In the genomic region with DNA sequence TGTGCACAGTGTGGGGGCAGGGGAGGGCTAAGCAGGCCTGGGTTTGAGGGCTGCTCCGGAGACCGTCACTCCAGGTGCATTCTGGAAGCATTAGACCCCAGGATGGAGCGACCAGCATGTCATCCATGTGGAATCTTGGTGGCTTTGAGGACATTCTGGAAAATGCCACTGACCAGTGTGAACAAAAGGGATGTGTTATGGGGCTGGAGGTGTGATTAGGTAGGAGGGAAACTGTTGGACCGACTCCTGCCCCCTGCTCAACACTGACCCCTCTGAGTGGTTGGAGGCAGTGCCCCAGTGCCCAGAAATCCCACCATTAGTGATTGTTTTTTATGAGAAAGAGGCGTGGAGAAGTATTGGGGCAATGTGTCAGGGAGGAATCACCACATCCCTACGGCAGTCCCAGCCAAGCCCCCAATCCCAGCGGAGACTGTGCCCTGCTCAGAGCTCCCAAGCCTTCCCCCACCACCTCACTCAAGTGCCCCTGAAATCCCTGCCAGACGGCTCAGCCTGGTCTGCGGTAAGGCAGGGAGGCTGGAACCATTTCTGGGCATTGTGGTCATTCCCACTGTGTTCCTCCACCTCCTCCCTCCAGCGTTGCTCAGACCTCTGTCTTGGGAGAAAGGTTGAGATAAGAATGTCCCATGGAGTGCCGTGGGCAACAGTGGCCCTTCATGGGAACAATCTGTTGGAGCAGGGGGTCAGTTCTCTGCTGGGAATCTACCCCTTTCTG, we compare ENCODE assay signal across 1 cellular context.
A peak's percentile ranks its signal among the peaks of the same experiment; 100 is the strongest.
TF ChIP-seq lines count a peak whose summit lies in the region.

No MANE protein-coding gene starts in this region.

TF ChIP-seq in HepG2, 621 proteins besides CTCF, POLR2A, EP300 and RAD21 (continued from another document and continues in another):
- TF ChIP-seq, protein P1, sequence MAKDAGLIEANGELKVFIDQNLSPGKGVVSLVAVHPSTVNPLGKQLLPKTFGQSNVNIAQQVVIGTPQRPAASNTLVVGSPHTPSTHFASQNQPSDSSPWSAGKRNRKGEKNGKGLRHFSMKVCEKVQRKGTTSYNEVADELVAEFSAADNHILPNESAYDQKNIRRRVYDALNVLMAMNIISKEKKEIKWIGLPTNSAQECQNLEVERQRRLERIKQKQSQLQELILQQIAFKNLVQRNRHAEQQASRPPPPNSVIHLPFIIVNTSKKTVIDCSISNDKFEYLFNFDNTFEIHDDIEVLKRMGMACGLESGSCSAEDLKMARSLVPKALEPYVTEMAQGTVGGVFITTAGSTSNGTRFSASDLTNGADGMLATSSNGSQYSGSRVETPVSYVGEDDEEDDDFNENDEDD (CRISPR knock-in tag; IDR thresholded peaks at IDR 0.05; ENCODE audit: borderline replicate concordance): peak; percentile 48; the same call in 1 of the 2 replicates
- TF ChIP-seq, protein P2, sequence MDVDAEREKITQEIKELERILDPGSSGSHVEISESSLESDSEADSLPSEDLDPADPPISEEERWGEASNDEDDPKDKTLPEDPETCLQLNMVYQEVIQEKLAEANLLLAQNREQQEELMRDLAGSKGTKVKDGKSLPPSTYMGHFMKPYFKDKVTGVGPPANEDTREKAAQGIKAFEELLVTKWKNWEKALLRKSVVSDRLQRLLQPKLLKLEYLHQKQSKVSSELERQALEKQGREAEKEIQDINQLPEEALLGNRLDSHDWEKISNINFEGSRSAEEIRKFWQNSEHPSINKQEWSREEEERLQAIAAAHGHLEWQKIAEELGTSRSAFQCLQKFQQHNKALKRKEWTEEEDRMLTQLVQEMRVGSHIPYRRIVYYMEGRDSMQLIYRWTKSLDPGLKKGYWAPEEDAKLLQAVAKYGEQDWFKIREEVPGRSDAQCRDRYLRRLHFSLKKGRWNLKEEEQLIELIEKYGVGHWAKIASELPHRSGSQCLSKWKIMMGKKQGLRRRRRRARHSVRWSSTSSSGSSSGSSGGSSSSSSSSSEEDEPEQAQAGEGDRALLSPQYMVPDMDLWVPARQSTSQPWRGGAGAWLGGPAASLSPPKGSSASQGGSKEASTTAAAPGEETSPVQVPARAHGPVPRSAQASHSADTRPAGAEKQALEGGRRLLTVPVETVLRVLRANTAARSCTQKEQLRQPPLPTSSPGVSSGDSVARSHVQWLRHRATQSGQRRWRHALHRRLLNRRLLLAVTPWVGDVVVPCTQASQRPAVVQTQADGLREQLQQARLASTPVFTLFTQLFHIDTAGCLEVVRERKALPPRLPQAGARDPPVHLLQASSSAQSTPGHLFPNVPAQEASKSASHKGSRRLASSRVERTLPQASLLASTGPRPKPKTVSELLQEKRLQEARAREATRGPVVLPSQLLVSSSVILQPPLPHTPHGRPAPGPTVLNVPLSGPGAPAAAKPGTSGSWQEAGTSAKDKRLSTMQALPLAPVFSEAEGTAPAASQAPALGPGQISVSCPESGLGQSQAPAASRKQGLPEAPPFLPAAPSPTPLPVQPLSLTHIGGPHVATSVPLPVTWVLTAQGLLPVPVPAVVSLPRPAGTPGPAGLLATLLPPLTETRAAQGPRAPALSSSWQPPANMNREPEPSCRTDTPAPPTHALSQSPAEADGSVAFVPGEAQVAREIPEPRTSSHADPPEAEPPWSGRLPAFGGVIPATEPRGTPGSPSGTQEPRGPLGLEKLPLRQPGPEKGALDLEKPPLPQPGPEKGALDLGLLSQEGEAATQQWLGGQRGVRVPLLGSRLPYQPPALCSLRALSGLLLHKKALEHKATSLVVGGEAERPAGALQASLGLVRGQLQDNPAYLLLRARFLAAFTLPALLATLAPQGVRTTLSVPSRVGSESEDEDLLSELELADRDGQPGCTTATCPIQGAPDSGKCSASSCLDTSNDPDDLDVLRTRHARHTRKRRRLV (CRISPR knock-in tag; IDR thresholded peaks at IDR 0.05): 0 out of 2 replicates have a peak, but pooled peaks have one; percentile 46
- TF ChIP-seq ZMAT3 (CRISPR knock-in tag; conservative IDR thresholded peaks at IDR 0.05): no peak; the same call in 1 of the 2 replicates
- peak; percentile 62 for TF ChIP-seq SRSF1 (optimal IDR thresholded peaks at IDR 0.05; ENCODE audit: low read depth, low read length)
- no peak for TF ChIP-seq KDM3A (CRISPR knock-in tag; IDR thresholded peaks at IDR 0.05; ENCODE audit: low read depth)
- TF ChIP-seq THAP11 (CRISPR knock-in tag; IDR thresholded peaks at IDR 0.05): no peak
- no peak for TF ChIP-seq RCOR2 (CRISPR knock-in tag; IDR thresholded peaks at IDR 0.05)
- TF ChIP-seq ZNF33B (CRISPR knock-in tag; IDR thresholded peaks at IDR 0.05): no peak
- TF ChIP-seq POGZ (CRISPR knock-in tag; IDR thresholded peaks at IDR 0.05): peak; percentile 39; the same call in 1 of the 2 replicates
- no peak; the same call in 1 of the 2 replicates for TF ChIP-seq EHMT2 (IDR thresholded peaks at IDR 0.05; ENCODE audit: borderline replicate concordance, low read depth, low read length)
- TF ChIP-seq ZBTB8A (CRISPR knock-in tag; IDR thresholded peaks at IDR 0.05; ENCODE audit: borderline replicate concordance, low read depth): no peak; the same call in 1 of the 2 replicates
- peak; percentile 35; the same call in 1 of the 2 replicates for TF ChIP-seq NKX3-1 (CRISPR knock-in tag; IDR thresholded peaks at IDR 0.05)
- peak; percentile 71 for TF ChIP-seq POLR2G (IDR thresholded peaks at IDR 0.05; ENCODE audit: low read depth, low read length)
- TF ChIP-seq, protein P3, sequence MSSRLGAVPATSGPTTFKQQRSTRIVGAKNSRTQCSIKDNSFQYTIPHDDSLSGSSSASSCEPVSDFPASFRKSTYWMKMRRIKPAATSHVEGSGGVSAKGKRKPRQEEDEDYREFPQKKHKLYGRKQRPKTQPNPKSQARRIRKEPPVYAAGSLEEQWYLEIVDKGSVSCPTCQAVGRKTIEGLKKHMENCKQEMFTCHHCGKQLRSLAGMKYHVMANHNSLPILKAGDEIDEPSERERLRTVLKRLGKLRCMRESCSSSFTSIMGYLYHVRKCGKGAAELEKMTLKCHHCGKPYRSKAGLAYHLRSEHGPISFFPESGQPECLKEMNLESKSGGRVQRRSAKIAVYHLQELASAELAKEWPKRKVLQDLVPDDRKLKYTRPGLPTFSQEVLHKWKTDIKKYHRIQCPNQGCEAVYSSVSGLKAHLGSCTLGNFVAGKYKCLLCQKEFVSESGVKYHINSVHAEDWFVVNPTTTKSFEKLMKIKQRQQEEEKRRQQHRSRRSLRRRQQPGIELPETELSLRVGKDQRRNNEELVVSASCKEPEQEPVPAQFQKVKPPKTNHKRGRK (CRISPR knock-in tag; IDR thresholded peaks at IDR 0.05): 0 out of 2 replicates have a peak, but pooled peaks have one; percentile 33
- no peak for TF ChIP-seq ZFP62 (CRISPR knock-in tag; IDR thresholded peaks at IDR 0.05)
- TF ChIP-seq, protein P4, sequence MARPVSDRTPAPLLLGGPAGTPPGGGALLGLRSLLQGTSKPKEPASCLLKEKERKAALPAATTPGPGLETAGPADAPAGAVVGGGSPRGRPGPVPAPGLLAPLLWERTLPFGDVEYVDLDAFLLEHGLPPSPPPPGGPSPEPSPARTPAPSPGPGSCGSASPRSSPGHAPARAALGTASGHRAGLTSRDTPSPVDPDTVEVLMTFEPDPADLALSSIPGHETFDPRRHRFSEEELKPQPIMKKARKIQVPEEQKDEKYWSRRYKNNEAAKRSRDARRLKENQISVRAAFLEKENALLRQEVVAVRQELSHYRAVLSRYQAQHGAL (CRISPR knock-in tag; IDR thresholded peaks at IDR 0.05; ENCODE audit: not compliant biosample characterization): no peak
- no peak for TF ChIP-seq ISX (CRISPR knock-in tag; conservative IDR thresholded peaks at IDR 0.05)
- TF ChIP-seq SATB2 (CRISPR knock-in tag; IDR thresholded peaks at IDR 0.05): no peak
- TF ChIP-seq REPIN1 (CRISPR knock-in tag; IDR thresholded peaks at IDR 0.05; ENCODE audit: borderline replicate concordance, low read depth): peak; percentile 74
- TF ChIP-seq, protein P5, sequence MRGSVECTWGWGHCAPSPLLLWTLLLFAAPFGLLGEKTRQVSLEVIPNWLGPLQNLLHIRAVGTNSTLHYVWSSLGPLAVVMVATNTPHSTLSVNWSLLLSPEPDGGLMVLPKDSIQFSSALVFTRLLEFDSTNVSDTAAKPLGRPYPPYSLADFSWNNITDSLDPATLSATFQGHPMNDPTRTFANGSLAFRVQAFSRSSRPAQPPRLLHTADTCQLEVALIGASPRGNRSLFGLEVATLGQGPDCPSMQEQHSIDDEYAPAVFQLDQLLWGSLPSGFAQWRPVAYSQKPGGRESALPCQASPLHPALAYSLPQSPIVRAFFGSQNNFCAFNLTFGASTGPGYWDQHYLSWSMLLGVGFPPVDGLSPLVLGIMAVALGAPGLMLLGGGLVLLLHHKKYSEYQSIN (CRISPR knock-in tag; IDR thresholded peaks at IDR 0.05; ENCODE audit: borderline replicate concordance): no peak
- TF ChIP-seq, protein P6, sequence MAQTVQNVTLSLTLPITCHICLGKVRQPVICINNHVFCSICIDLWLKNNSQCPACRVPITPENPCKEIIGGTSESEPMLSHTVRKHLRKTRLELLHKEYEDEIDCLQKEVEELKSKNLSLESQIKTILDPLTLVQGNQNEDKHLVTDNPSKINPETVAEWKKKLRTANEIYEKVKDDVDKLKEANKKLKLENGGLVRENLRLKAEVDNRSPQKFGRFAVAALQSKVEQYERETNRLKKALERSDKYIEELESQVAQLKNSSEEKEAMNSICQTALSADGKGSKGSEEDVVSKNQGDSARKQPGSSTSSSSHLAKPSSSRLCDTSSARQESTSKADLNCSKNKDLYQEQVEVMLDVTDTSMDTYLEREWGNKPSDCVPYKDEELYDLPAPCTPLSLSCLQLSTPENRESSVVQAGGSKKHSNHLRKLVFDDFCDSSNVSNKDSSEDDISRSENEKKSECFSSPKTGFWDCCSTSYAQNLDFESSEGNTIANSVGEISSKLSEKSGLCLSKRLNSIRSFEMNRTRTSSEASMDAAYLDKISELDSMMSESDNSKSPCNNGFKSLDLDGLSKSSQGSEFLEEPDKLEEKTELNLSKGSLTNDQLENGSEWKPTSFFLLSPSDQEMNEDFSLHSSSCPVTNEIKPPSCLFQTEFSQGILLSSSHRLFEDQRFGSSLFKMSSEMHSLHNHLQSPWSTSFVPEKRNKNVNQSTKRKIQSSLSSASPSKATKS (CRISPR knock-in tag; IDR thresholded peaks at IDR 0.05): no peak
- no peak for TF ChIP-seq ZNF616 (CRISPR knock-in tag; IDR thresholded peaks at IDR 0.05; ENCODE audit: low read depth)
- TF ChIP-seq NR3C1 (CRISPR knock-in tag; IDR thresholded peaks at IDR 0.05): no peak
- TF ChIP-seq AKAP8 (CRISPR knock-in tag; IDR thresholded peaks at IDR 0.05): peak; percentile 98
- no peak for TF ChIP-seq MAFK (conservative IDR thresholded peaks at IDR 0.05 in 1 of 2, IDR thresholded peaks at IDR 0.05 in 1 of 2; ENCODE audit: low read length in 2 of 2)
- no peak for TF ChIP-seq CBX2 (IDR thresholded peaks at IDR 0.05; ENCODE audit: low read depth, low read length)
- no peak for TF ChIP-seq CBX2 (CRISPR knock-in tag; IDR thresholded peaks at IDR 0.05; ENCODE audit: low read depth)
- TF ChIP-seq HCFC1 (IDR thresholded peaks at IDR 0.05; ENCODE audit: low read depth, low read length): 0 out of 2 replicates have a peak, but pooled peaks have one; percentile 19
- 0 out of 2 replicates have a peak, but pooled peaks have one; percentile 20 for TF ChIP-seq ZNF317 (CRISPR knock-in tag; IDR thresholded peaks at IDR 0.05)
- TF ChIP-seq PRMT3 (CRISPR knock-in tag; IDR thresholded peaks at IDR 0.05; ENCODE audit: borderline replicate concordance, low read depth): 0 out of 2 replicates have a peak, but pooled peaks have one; percentile 75
- peak; percentile 74 for TF ChIP-seq ZNF350 (CRISPR knock-in tag; IDR thresholded peaks at IDR 0.05; ENCODE audit: borderline replicate concordance, low read depth)
- no peak for TF ChIP-seq SNRNP70 (IDR thresholded peaks at IDR 0.05; ENCODE audit: low read depth, low read length)
- peak; percentile 83; the same call in 1 of the 2 replicates for TF ChIP-seq ZNF772 (CRISPR knock-in tag; IDR thresholded peaks at IDR 0.05)
- peak; percentile 27; the same call in 1 of the 2 replicates for TF ChIP-seq STAG1 (CRISPR knock-in tag; IDR thresholded peaks at IDR 0.05)
- TF ChIP-seq ZNF563 (CRISPR knock-in tag; IDR thresholded peaks at IDR 0.05): peak; percentile 70; the same call in 1 of the 2 replicates
- TF ChIP-seq MED8 (CRISPR knock-in tag; IDR thresholded peaks at IDR 0.05; ENCODE audit: insufficient replicate concordance): no peak
- TF ChIP-seq, protein P7, sequence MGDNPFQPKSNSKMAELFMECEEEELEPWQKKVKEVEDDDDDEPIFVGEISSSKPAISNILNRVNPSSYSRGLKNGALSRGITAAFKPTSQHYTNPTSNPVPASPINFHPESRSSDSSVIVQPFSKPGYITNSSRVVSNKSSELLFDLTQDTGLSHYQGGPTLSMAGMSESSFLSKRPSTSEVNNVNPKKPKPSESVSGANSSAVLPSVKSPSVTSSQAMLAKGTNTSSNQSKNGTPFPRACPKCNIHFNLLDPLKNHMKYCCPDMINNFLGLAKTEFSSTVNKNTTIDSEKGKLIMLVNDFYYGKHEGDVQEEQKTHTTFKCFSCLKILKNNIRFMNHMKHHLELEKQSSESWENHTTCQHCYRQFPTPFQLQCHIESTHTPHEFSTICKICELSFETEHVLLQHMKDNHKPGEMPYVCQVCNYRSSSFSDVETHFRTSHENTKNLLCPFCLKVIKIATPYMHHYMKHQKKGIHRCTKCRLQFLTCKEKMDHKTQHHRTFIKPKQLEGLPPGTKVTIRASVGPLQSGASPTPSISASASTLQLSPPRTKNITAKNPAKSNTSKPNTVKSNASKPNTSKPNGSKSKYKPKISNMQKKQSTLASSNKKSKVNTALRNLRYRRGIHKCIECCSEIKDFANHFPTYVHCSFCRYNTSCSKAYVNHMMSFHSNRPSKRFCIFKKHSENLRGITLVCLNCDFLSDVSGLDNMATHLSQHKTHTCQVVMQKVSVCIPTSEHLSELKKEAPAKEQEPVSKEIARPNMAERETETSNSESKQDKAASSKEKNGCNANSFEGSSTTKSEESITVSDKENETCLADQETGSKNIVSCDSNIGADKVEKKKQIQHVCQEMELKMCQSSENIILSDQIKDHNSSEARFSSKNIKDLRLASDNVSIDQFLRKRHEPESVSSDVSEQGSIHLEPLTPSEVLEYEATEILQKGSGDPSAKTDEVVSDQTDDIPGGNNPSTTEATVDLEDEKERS (CRISPR knock-in tag; IDR thresholded peaks at IDR 0.05): no peak; the same call in none of the 2 replicates
- TF ChIP-seq IRF2 (CRISPR knock-in tag; IDR thresholded peaks at IDR 0.05): peak; percentile 32
- TF ChIP-seq FOXC1 (CRISPR knock-in tag; IDR thresholded peaks at IDR 0.05; ENCODE audit: borderline replicate concordance): peak; percentile 62
- TF ChIP-seq PHF20 (CRISPR knock-in tag; IDR thresholded peaks at IDR 0.05): no peak
